ENCODE assay signal across 18 cellular contexts in the genomic region with DNA sequence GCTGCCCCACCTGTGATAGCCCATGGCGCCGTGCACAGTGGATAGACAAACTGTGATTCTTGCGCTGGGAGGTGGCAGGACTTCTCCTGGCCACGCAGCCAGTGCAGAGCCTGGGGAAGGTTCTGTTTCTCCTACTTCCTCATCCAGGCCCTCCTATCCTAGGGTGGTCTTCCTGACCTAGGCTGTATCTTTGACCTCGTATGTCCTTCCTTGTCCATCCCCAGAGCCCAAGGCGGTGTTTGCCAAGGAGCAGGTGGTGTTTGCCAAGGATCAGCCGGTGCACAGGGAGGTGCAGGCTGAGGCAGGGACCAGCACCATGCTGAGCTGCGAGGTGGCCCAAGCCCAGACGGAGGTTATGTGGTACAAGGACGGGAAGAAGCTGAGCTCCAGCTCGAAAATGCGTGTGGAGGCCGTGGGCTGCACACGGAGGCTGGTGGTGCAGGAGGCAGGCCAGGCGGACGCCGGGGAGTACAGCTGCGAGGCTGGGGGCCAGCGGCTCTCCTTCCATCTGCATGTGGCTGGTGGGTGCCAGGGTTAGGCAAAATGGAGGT.
"Had no signal": no experiment of that assay in that cellular context is flagged by ENCODE, and none has a peak within 500 bp of the region (broad histone marks: within the 10 kb centered on the region; RNA-seq: fewer than 3 reads in every experiment).

No MANE protein-coding gene starts in this region.

- H3K27me3 Mint-ChIP-seq: memory B cell; stimulated activated memory B cell treated with anti-CD40 and anti-IgM and Interleukin-4, amounts not matched to agents 10 μg/mL and 1 μg/mL and 100 μg/mL, for 72 hours had no signal

- H3K4me3 Mint-ChIP-seq: memory B cell; nephron progenitor cell; stimulated activated memory B cell treated with anti-CD40 and anti-IgM and Interleukin-4, amounts not matched to agents 10 μg/mL and 1 μg/mL and 100 μg/mL, for 72 hours had no signal

- H3K9me3 ChIP-seq: adrenal gland, left lung, ovary, SK-N-SH had no signal

- DNase-seq: activated CD4-positive, alpha-beta T cell treated with anti-CD3 and anti-CD28 coated beads, Interleukin-2, amount 50 U/mL, for 1 hour; activated naive CD4-positive, alpha-beta T cell treated with anti-CD3 and anti-CD28 coated beads, Interleukin-2, amount 50 U/mL, for 16 hours; activated T-cell treated with anti-CD3 and anti-CD28 coated beads for 4 hours; caudate nucleus; cortex of kidney; effector memory CD4-positive, alpha-beta T cell; nephron progenitor cell; stimulated activated CD4-positive, alpha-beta T cell treated with anti-CD3 and anti-CD28 coated beads, Interleukin-2, amount 100 ng/mL, for 48 hours; T-helper 1 cell; T1000 had no signal

- H3K36me3 ChIP-seq: adrenal gland, left lung, ovary had no signal

- H3K4me3 ChIP-seq: adrenal gland, left lung, ovary had no signal

- H3K36me3 Mint-ChIP-seq: memory B cell; stimulated activated memory B cell treated with anti-CD40 and anti-IgM and Interleukin-4, amounts not matched to agents 10 μg/mL and 1 μg/mL and 100 μg/mL, for 72 hours had no signal

- H3K9me3 Mint-ChIP-seq: memory B cell; nephron progenitor cell; stimulated activated memory B cell treated with anti-CD40 and anti-IgM and Interleukin-4, amounts not matched to agents 10 μg/mL and 1 μg/mL and 100 μg/mL, for 72 hours had no signal

- ATAC-seq: activated CD4-positive, CD25-positive, alpha-beta regulatory T cell treated with anti-CD3 and anti-CD28 coated beads, Interleukin-2, amount 50 U/mL, for 24 hours; left lung; stimulated activated memory B cell treated with anti-CD40 and anti-IgM and Interleukin-4, amounts not matched to agents 10 μg/mL and 1 μg/mL and 100 μg/mL, for 72 hours had no signal

- H3K27ac ChIP-seq: adrenal gland, epithelial cell of prostate, left lung, ovary had no signal

- H3K27ac Mint-ChIP-seq: memory B cell; nephron progenitor cell; stimulated activated memory B cell treated with anti-CD40 and anti-IgM and Interleukin-4, amounts not matched to agents 10 μg/mL and 1 μg/mL and 100 μg/mL, for 72 hours had no signal

- H3K27me3 ChIP-seq: adrenal gland, ovary had no signal
